ENCODE assay signal across 9 cellular contexts in the genomic region with DNA sequence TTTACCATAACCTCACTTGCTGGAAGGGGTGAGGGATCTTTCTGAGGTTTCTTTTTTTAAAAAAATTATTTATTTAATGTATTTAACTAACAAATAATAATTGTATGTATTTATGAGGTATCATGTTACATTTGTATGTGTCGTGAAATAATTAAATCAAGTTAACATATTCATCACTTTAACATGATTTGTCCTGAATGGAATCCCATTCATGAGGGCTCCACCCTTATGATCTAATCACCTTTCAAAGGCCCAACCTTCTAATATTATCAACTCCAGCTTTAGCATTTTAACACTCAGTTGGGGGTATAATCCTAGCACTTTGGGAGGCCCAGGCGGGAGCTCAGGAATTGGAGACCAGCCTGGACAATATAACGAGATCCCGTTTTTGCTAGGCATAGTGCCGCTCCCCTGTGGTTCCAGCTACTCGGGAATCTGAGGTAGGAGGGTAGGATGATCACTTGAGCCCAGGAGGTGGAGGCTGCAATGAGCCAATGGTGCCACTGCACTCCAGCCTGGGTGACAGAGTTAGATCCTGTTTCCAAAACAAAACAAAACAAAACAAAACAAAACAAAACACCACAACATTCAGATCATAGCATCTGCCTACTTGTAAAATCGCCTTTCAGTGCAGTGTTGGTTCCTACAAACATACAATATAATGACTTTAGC. TPM values are rescaled to one million over a fixed set of nuclear protein-coding genes. Genes with fewer than 3 reads are reported as not detected.
A peak's percentile ranks its signal among the peaks of the same experiment; 100 is the strongest.
DNase-seq lines count a peak whose midpoint lies in the region; ATAC-seq and TF ChIP-seq lines count a peak whose summit lies in the region.
"Had no signal": no experiment of that assay in that cellular context is flagged by ENCODE, and none has a peak within 500 bp of the region (broad histone marks: within the 10 kb centered on the region; RNA-seq: fewer than 3 reads in every experiment).

No MANE protein-coding gene starts in this region.

- no peak overlapping the region for H3K27ac Mint-ChIP-seq in neural crest cell (ENCODE audit: unreplicated experiment)

- peak overlapping the region; percentile 94 for H3K4me3 Mint-ChIP-seq in neural crest cell

- no peaks in the 10 kb centered on the region for H3K36me3 Mint-ChIP-seq in neural crest cell (ENCODE audit: low read depth)

- peaks cover 37% of the 10 kb centered on the region for H3K79me2 ChIP-seq in KMS-11 (ENCODE audit: insufficient read depth, low read depth)

- no peaks in the 10 kb centered on the region for H3K9me3 ChIP-seq in adipocyte (ENCODE audit: control insufficient read depth, low read length)
- H3K9me3 ChIP-seq: sigmoid colon had no signal

- H3K4me1 ChIP-seq in KMS-11 (ENCODE audit: low read depth, poor library complexity, severe bottlenecking) (peaks cover 34% of the 10 kb centered on the region), adipocyte (ENCODE audit: control insufficient read depth, insufficient read depth, low read length) (peaks cover 16% of the 10 kb centered on the region)

- TF ChIP-seq CTCF in KMS-11 (conservative IDR thresholded peaks at IDR 0.05; ENCODE audit: low read depth, low read length): no peak
- TF ChIP-seq CTCF in neural crest cell (conservative IDR thresholded peaks at IDR 0.05): no peak

- H3K27me3 Mint-ChIP-seq in neural crest cell (ENCODE audit: low read depth): peaks cover 60% of the 10 kb centered on the region

- H3K9ac ChIP-seq in KMS-11 (peak overlapping the region; percentile 92; the same call in 1 of the 2 replicates), adipocyte (ENCODE audit: low read length) (no peak overlapping the region)

- H3K27me3 ChIP-seq in KMS-11 (ENCODE audit: insufficient read depth, low read depth) (no peaks in the 10 kb centered on the region), adipocyte (replicated peaks; ENCODE audit: control insufficient read depth, insufficient read depth, low read length) (no peaks in the 10 kb centered on the region)
- H3K27me3 ChIP-seq: sigmoid colon had no signal

- H3K27ac ChIP-seq in KMS-11: peak overlapping the region; percentile 84

- H3K36me3 ChIP-seq in KMS-11 (ENCODE audit: insufficient read depth): peaks cover 2% of the 10 kb centered on the region; the same call in 1 of the 2 replicates
- H3K36me3 ChIP-seq in adipocyte (ENCODE audit: control insufficient read depth, insufficient read depth, low read length, severe bottlenecking): no peaks in the 10 kb centered on the region
- H3K36me3 ChIP-seq: sigmoid colon had no signal

- no peaks in the 10 kb centered on the region for H3K9me3 Mint-ChIP-seq in neural crest cell

- H3K4me2 ChIP-seq in KMS-11: peak overlapping the region; percentile 96

- peaks cover 23% of the 10 kb centered on the region for H3K4me1 Mint-ChIP-seq in neural crest cell

- H3K4me3 ChIP-seq in KMS-11 (IDR thresholded peaks at IDR 0.05; ENCODE audit: insufficient read depth, low read depth, low read length) (no peak overlapping the region), adipocyte (ENCODE audit: low read length) (peak overlapping the region; percentile 87)

- ATAC-seq in GM18498 (IDR thresholded peaks at IDR 0.05; ENCODE audit: unreplicated experiment): no peak

- DNase-seq in NCI-H82 (lab: John Stamatoyannopoulos, UW) (peak; percentile 43), NCI-H82 treated with DMSO at 0.1 percent for 48 hours (lab: John Stamatoyannopoulos, UW; ENCODE audit: unreplicated experiment) (no peak), adipocyte (ENCODE audit: low read depth) (no peak), neural crest cell (ENCODE audit: low read depth, low spot score) (no peak), NK-92 (lab: John Stamatoyannopoulos, UW; ENCODE audit: unreplicated experiment) (no peak), GDM1 (lab: John Stamatoyannopoulos, UW) (no peak)
- DNase-seq: sigmoid colon had no signal

- peak overlapping the region; percentile 77 for H2AFZ ChIP-seq in KMS-11 (ENCODE audit: low read depth)

- H4K20me1 ChIP-seq in KMS-11 (ENCODE audit: insufficient read depth): peaks cover 24% of the 10 kb centered on the region

RNA-seq across cellular contexts. Expression of a gene that starts 1.1 kb away (rescaled TPM):
- total RNA-seq in neural crest cell: 1.5 and 2.1 TPM in 2 replicates
